Comparison of ENCODE assay signal across 21 cellular contexts in genomic region chr15:40936234-40936708, GRCh38. TPM values are rescaled to one million over a fixed set of nuclear protein-coding genes. Genes with fewer than 3 reads are reported as not detected.
DNase-seq lines count a peak whose midpoint lies in the region; ATAC-seq and TF ChIP-seq lines count a peak whose summit lies in the region.
"Had no signal": no experiment of that assay in that cellular context is flagged by ENCODE, and none has a peak within 500 bp of the region (broad histone marks: within the 10 kb centered on the region; RNA-seq: fewer than 3 reads in every experiment).

No MANE protein-coding gene starts in this region.

- TF ChIP-seq CTCF in heart right ventricle (IDR thresholded peaks at IDR 0.05) (no peak), RWPE2 (IDR thresholded peaks at IDR 0.05; ENCODE audit: poor library complexity, severe bottlenecking) (no peak)

- H2BK5ac ChIP-seq in mesenchymal stem cell (ENCODE audit: low read depth, low read length, poor library complexity, severe bottlenecking): no peak overlapping the region

- H2BK12ac ChIP-seq in mesenchymal stem cell (ENCODE audit: low read length in 2 of 2): peak overlapping the region in 1 of 2 experiments; percentile 40

- H3K27me3 Mint-ChIP-seq in activated CD4-positive, alpha-beta memory T cell treated with anti-CD3 and anti-CD28 coated beads, Interleukin-2, amount 10 ng/mL, durations not matched to agents 7 days and 5 days: peaks cover 15% of the 10 kb centered on the region

- 75 to 76% methylated on average over 31 of the region's 31 CpGs for WGBS in heart right ventricle, 2 donors
- 94% methylated on average over 31 of the region's 31 CpGs for WGBS in mesenchymal stem cell

- peaks cover 0 to 21% (median 0%) of the 10 kb centered on the region in 7 donors for H3K27me3 ChIP-seq in heart right ventricle
- H3K27me3 ChIP-seq in RWPE2 (ENCODE audit: insufficient read depth, poor library complexity, severe bottlenecking): peaks cover under 1% of the 10 kb centered on the region
- peaks cover 20 to 45% of the 10 kb centered on the region in 2 experiments for H3K27me3 ChIP-seq in mesenchymal stem cell (ENCODE audit: control insufficient read depth in 1 of 2, insufficient read depth in 1 of 2, low read length in 2 of 2)
- H3K27me3 ChIP-seq in subcutaneous abdominal adipose tissue (ENCODE audit: control insufficient read depth in 5 of 5, insufficient read depth in 4 of 5, low read length in 5 of 5): peaks cover 9 to 16% (median 14%) of the 10 kb centered on the region in 5 donors

- no peaks in the 10 kb centered on the region for H3K9me3 Mint-ChIP-seq in activated CD4-positive, alpha-beta memory T cell treated with anti-CD3 and anti-CD28 coated beads, Interleukin-2, amount 10 ng/mL, durations not matched to agents 7 days and 5 days
- H3K9me3 Mint-ChIP-seq: CD4-positive, CD25-positive, alpha-beta regulatory T cell; IgD-negative memory B cell had no signal

- no peak overlapping the region for H2BK120ac ChIP-seq in mesenchymal stem cell (ENCODE audit: low read depth, low read length)

- H3K4me1 Mint-ChIP-seq in activated CD4-positive, alpha-beta memory T cell treated with anti-CD3 and anti-CD28 coated beads, Interleukin-2, amount 10 ng/mL, durations not matched to agents 7 days and 5 days: peaks cover 14% of the 10 kb centered on the region

- no peaks in the 10 kb centered on the region for H3K79me1 ChIP-seq in mesenchymal stem cell (replicated peaks; ENCODE audit: low read length, poor library complexity, severe bottlenecking)

- peaks cover 0 to 75% (median 14%) of the 10 kb centered on the region in 9 donors for H3K36me3 ChIP-seq in heart right ventricle
- H3K36me3 ChIP-seq in RWPE2 (ENCODE audit: low read depth): no peaks in the 10 kb centered on the region
- peaks cover 0 to 4% of the 10 kb centered on the region in 2 experiments for H3K36me3 ChIP-seq in mesenchymal stem cell (ENCODE audit: control insufficient read depth in 1 of 2, insufficient read depth in 2 of 2, low read depth in 1 of 2, low read length in 2 of 2)
- peaks cover 0 to 45% (median 27%) of the 10 kb centered on the region in 5 donors for H3K36me3 ChIP-seq in subcutaneous abdominal adipose tissue (ENCODE audit: control insufficient read depth in 5 of 5, insufficient read depth in 5 of 5, low read length in 5 of 5)
- H3K36me3 ChIP-seq: SJSA1 had no signal

- no peak overlapping the region for H3K18ac ChIP-seq in mesenchymal stem cell (ENCODE audit: low read depth in 1 of 2, low read length in 2 of 2)

- H3K4me3 Mint-ChIP-seq in activated CD4-positive, alpha-beta memory T cell treated with anti-CD3 and anti-CD28 coated beads, Interleukin-2, amount 10 ng/mL, durations not matched to agents 7 days and 5 days: no peak overlapping the region
- H3K4me3 Mint-ChIP-seq: CD4-positive, CD25-positive, alpha-beta regulatory T cell had no signal

- no peak overlapping the region for H2AFZ ChIP-seq in mesenchymal stem cell (ENCODE audit: low read depth, low read length)

- no peak overlapping the region for H3K27ac Mint-ChIP-seq in activated CD4-positive, alpha-beta memory T cell treated with anti-CD3 and anti-CD28 coated beads, Interleukin-2, amount 10 ng/mL, durations not matched to agents 7 days and 5 days
- H3K27ac Mint-ChIP-seq: CD4-positive, CD25-positive, alpha-beta regulatory T cell; IgD-negative memory B cell had no signal

- H3K4me1 ChIP-seq in heart right ventricle: peaks cover 13 to 92% (median 67%) of the 10 kb centered on the region in 9 donors
- no peaks in the 10 kb centered on the region for H3K4me1 ChIP-seq in RWPE2 (ENCODE audit: insufficient read depth, poor library complexity, severe bottlenecking)
- H3K4me1 ChIP-seq in mesenchymal stem cell (ENCODE audit: control insufficient read depth, insufficient read depth, low read depth, low read length): peaks cover 30% of the 10 kb centered on the region
- H3K4me1 ChIP-seq in subcutaneous abdominal adipose tissue (ENCODE audit: control insufficient read depth in 5 of 5, insufficient read depth in 5 of 5, low read length in 5 of 5): peaks cover 8 to 91% (median 38%) of the 10 kb centered on the region in 5 donors

- no peak overlapping the region for H2AK5ac ChIP-seq in mesenchymal stem cell (ENCODE audit: low read length, severe bottlenecking)

- no peak overlapping the region for H2BK15ac ChIP-seq in mesenchymal stem cell (ENCODE audit: low read depth, poor library complexity, severe bottlenecking)

- H3K4me2 ChIP-seq in mesenchymal stem cell (ENCODE audit: low read length, poor library complexity, severe bottlenecking): no peak overlapping the region

- H3K23ac ChIP-seq in mesenchymal stem cell (ENCODE audit: low read length in 2 of 2): no peak overlapping the region

- DNase-seq in heart right ventricle (no peak), left ventricle myocardium superior (no peak), RWPE2 (ENCODE audit: low spot score) (peak; percentile 76), mesenchymal stem cell (no peak), NCI-H2029 (lab: John Stamatoyannopoulos, UW) (no peak), NCI-H187 treated with DMSO at 0.1 percent for 48 hours (lab: John Stamatoyannopoulos, UW) (no peak)
- no peak for DNase-seq in activated CD4-positive, alpha-beta memory T cell treated with anti-CD3 and anti-CD28 coated beads, Interleukin-2, amount 10 ng/mL, durations not matched to agents 7 days and 5 days
- DNase-seq: CD4-positive, CD25-positive, alpha-beta regulatory T cell; EL; GF-D8; GOT3; NCI-H1105; NCI-H146; NCI-H2081 treated with DMSO at 0.1 percent for 48 hours; NCI-H524 treated with DMSO at 0.1 percent for 48 hours had no signal

- H3K14ac ChIP-seq in mesenchymal stem cell (ENCODE audit: low read length in 2 of 2): no peak overlapping the region

- intact Hi-C loops in heart right ventricle (cut with DNase I): no loop called here
- intact Hi-C loops in left ventricle myocardium superior (cut with micrococcal nuclease): no loop called here

- H4K91ac ChIP-seq in mesenchymal stem cell (ENCODE audit: low read length): no peak overlapping the region

- H3K27ac ChIP-seq in heart right ventricle (peak overlapping the region in 9 of 10 donors; percentile 17 to 96 (median 80)), RWPE2 (ENCODE audit: poor library complexity, severe bottlenecking) (no peak overlapping the region), mesenchymal stem cell (ENCODE audit: low read length, poor library complexity, severe bottlenecking) (no peak overlapping the region), subcutaneous abdominal adipose tissue (ENCODE audit: low read depth, low read length) (peak overlapping the region; percentile 50)
- H3K27ac ChIP-seq: SJSA1 had no signal

- H4K8ac ChIP-seq in mesenchymal stem cell (ENCODE audit: low read length): peak overlapping the region; percentile 5

- no peaks in the 10 kb centered on the region for H3K36me3 Mint-ChIP-seq in activated CD4-positive, alpha-beta memory T cell treated with anti-CD3 and anti-CD28 coated beads, Interleukin-2, amount 10 ng/mL, durations not matched to agents 7 days and 5 days (ENCODE audit: low read depth)
- H3K36me3 Mint-ChIP-seq: CD4-positive, CD25-positive, alpha-beta regulatory T cell had no signal

- H3K4me3 ChIP-seq in heart right ventricle (peak overlapping the region in 9 of 10 donors; percentile 0 to 96 (median 72)), RWPE2 (ENCODE audit: severe bottlenecking) (no peak overlapping the region), mesenchymal stem cell (ENCODE audit: insufficient read depth in 1 of 2, low read depth in 1 of 2, low read length in 2 of 2) (no peak overlapping the region), subcutaneous abdominal adipose tissue (ENCODE audit: low read depth in 1 of 5, low read length in 5 of 5) (peak overlapping the region in 2 of 5 donors; percentile 26 to 50)
- H3K4me3 ChIP-seq: SJSA1 had no signal

- no peak overlapping the region for H3K9ac ChIP-seq in mesenchymal stem cell (ENCODE audit: low read length)
- no peak overlapping the region for H3K9ac ChIP-seq in subcutaneous abdominal adipose tissue (ENCODE audit: low read length in 5 of 5)

- CTCF ChIA-PET in activated CD4-positive, alpha-beta memory T cell treated with anti-CD3 and anti-CD28 coated beads, Interleukin-2, amount 10 ng/mL, durations not matched to agents 7 days and 5 days (lab: Charles Lee): no interaction called here

- ATAC-seq in heart right ventricle (no peak), left ventricle myocardium superior (no peak), RWPE2 (ENCODE audit: low read depth) (no peak)
- ATAC-seq: HCT116, Panc1 had no signal

- no peak overlapping the region for H3K4ac ChIP-seq in mesenchymal stem cell (ENCODE audit: low read depth in 1 of 2, low read length in 2 of 2)

- POLR2A ChIA-PET in activated CD4-positive, alpha-beta memory T cell treated with anti-CD3 and anti-CD28 coated beads, Interleukin-2, amount 10 ng/mL, durations not matched to agents 7 days and 5 days (lab: Charles Lee): no interaction called here

- H3K9me3 ChIP-seq in heart right ventricle (no peaks in the 10 kb centered on the region), RWPE2 (ENCODE audit: severe bottlenecking) (no peaks in the 10 kb centered on the region), mesenchymal stem cell (ENCODE audit: control insufficient read depth, low read length) (no peaks in the 10 kb centered on the region), subcutaneous abdominal adipose tissue (ENCODE audit: control insufficient read depth in 5 of 5, low read length in 5 of 5) (no peaks in the 10 kb centered on the region)
- H3K9me3 ChIP-seq: SJSA1 had no signal

RNA-seq across cellular contexts. Expression of gene DLL4, which starts 7.1 kb away (rescaled TPM):
- total RNA-seq in heart right ventricle (10 to 100 TPM in 8 of 10 donors, 1 to 10 TPM in 2; 6.5 to 24.8 (median 16.6) TPM), left ventricle myocardium superior (11.6 TPM)
- 10 to 100 TPM in 1 of 2 donors, 1 to 10 TPM in 1; 8.7 to 10.2 TPM for polyA plus RNA-seq in heart right ventricle
- polyA plus RNA-seq in mesenchymal stem cell (2013, experiment 1 of 2): 25.3 TPM
- polyA plus RNA-seq in mesenchymal stem cell (2013, experiment 2 of 2): 25.3 TPM
- total RNA-seq in activated CD4-positive, alpha-beta memory T cell treated with anti-CD3 and anti-CD28 coated beads, Interleukin-2, amount 10 ng/mL, durations not matched to agents 7 days and 5 days: not detected
- total RNA-seq: A172; CD4-positive, CD25-positive, alpha-beta regulatory T cell; SJSA1 had no signal
- polyA plus RNA-seq: CD4-positive, CD25-positive, alpha-beta regulatory T cell; IgD-negative memory B cell had no signal

RNA-seq across cellular contexts. Expression of gene CHAC1, which starts 17.0 kb away (rescaled TPM):
- total RNA-seq in heart right ventricle (1 to 10 TPM in 7 of 10 donors, under 1 TPM in 3; 0.31 to 4.8 (median 1.7) TPM), left ventricle myocardium superior (2.2 TPM)
- 1 to 10 TPM; 1.7 to 7.6 TPM for polyA plus RNA-seq in heart right ventricle
- polyA plus RNA-seq in mesenchymal stem cell (2013, experiment 1 of 2): 88.1 TPM
- 81.3 TPM for polyA plus RNA-seq in mesenchymal stem cell (2013, experiment 2 of 2)
- 10 to 100 TPM; 20.3 to 22.0 TPM for total RNA-seq in activated CD4-positive, alpha-beta memory T cell treated with anti-CD3 and anti-CD28 coated beads, Interleukin-2, amount 10 ng/mL, durations not matched to agents 7 days and 5 days

RNA-seq across cellular contexts. Expression of gene VPS18, which starts 42.0 kb away (rescaled TPM):
- total RNA-seq in heart right ventricle (10 to 100 TPM; 16.0 to 25.0 (median 21.5) TPM), left ventricle myocardium superior (22.7 TPM)
- 10 to 100 TPM; 10.5 to 12.2 TPM for polyA plus RNA-seq in heart right ventricle
- polyA plus RNA-seq in mesenchymal stem cell (2013, experiment 1 of 2): 30.6 TPM
- polyA plus RNA-seq in mesenchymal stem cell (2013, experiment 2 of 2): 29.8 TPM
- total RNA-seq in activated CD4-positive, alpha-beta memory T cell treated with anti-CD3 and anti-CD28 coated beads, Interleukin-2, amount 10 ng/mL, durations not matched to agents 7 days and 5 days: 10 to 100 TPM; 16.3 to 17.1 TPM

Comparison
In these comparisons a context has a peak if more than half of its experiments do, and no peak if none do; other contexts are left out.
1. H3K27ac ChIP-seq: peak in heart right ventricle (9 of 10) and subcutaneous abdominal adipose tissue (single experiment); none in RWPE2 (single experiment) and mesenchymal stem cell (single experiment).
2. H3K4me3 ChIP-seq: peak in heart right ventricle (9 of 10); none in RWPE2 (single experiment) and mesenchymal stem cell (0 of 2).
3. RNA of gene DLL4, which starts 7.1 kb away (total RNA-seq): 6.5 to 24.8 TPM in heart right ventricle and 11.6 TPM in left ventricle myocardium superior (single experiment); not detected in activated CD4-positive, alpha-beta memory T cell treated with anti-CD3 and anti-CD28 coated beads, Interleukin-2, amount 10 ng/mL, durations not matched to agents 7 days and 5 days; every median in the first group is over 4 times any median in the second.